ENCODE assay signal across 12 cellular contexts in genomic region chr7:150569245-150569644, GRCh38. TPM values are rescaled to one million over a fixed set of nuclear protein-coding genes. Genes with fewer than 3 reads are reported as not detected.
DNase-seq lines count a peak whose midpoint lies in the region; ATAC-seq and TF ChIP-seq lines count a peak whose summit lies in the region.
"Had no signal": no experiment of that assay in that cellular context is flagged by ENCODE, and none has a peak within 500 bp of the region (broad histone marks: within the 10 kb centered on the region; RNA-seq: fewer than 3 reads in every experiment).

No MANE protein-coding gene starts in this region.

- WGBS in right cardiac atrium: 44% methylated on average over 5 of the region's 5 CpGs
- 46 to 61% (median 48%) methylated on average over 5 of the region's 5 CpGs for WGBS in adrenal gland, 4 donors

- H3K4me3 ChIP-seq in right cardiac atrium (ENCODE audit: low read length) (peak overlapping the region; percentile 57), adrenal gland (peak overlapping the region in 1 of 4 donors; percentile 53), muscle layer of duodenum (ENCODE audit: low read depth in 1 of 2, low read length in 2 of 2) (peak overlapping the region in 1 of 2 donors; percentile 62), vagina (peak overlapping the region; percentile 28 to 43)

- ATAC-seq in right cardiac atrium: no peak
- ATAC-seq in Right ventricle myocardium superior (ENCODE audit: poor library complexity): no peak

- H3K9me3 ChIP-seq in right cardiac atrium (ENCODE audit: control insufficient read depth, low read length): no peaks in the 10 kb centered on the region
- no peaks in the 10 kb centered on the region for H3K9me3 ChIP-seq in adrenal gland (replicated peaks in 1 of 3)
- H3K9me3 ChIP-seq in muscle layer of duodenum (ENCODE audit: control insufficient read depth in 1 of 2, low read length in 2 of 2): no peaks in the 10 kb centered on the region
- H3K9me3 ChIP-seq in vagina: no peaks in the 10 kb centered on the region
- H3K9me3 ChIP-seq: BE2C had no signal

- DNase-seq in right cardiac atrium (no peak), Right ventricle myocardium superior (no peak), adrenal gland (no peak), vagina (ENCODE audit: extremely low spot score in 2 of 2) (no peak), NCI-H526 (lab: John Stamatoyannopoulos, UW) (no peak), cerebellar nuclear complex (lab: John Stamatoyannopoulos, UW) (no peak), occipital lobe (lab: John Stamatoyannopoulos, UW) (no peak)
- DNase-seq: activated CD4-positive, CD25-positive, alpha-beta regulatory T cell treated with anti-CD3 and anti-CD28 coated beads, Interleukin-2, amount 50 U/mL, for 72 hours; BE2C; GF-D8; SHP77 had no signal

- H3K4me1 ChIP-seq in right cardiac atrium (ENCODE audit: control insufficient read depth, insufficient read depth, low read length): no peaks in the 10 kb centered on the region
- H3K4me1 ChIP-seq in adrenal gland (replicated peaks in 1 of 2): no peaks in the 10 kb centered on the region
- H3K4me1 ChIP-seq in muscle layer of duodenum (ENCODE audit: control insufficient read depth in 1 of 2, insufficient read depth in 2 of 2, low read length in 2 of 2): peaks cover 0 to 4% of the 10 kb centered on the region in 2 donors
- no peaks in the 10 kb centered on the region for H3K4me1 ChIP-seq in vagina
- H3K4me1 ChIP-seq: BE2C had no signal

- no peak for TF ChIP-seq CTCF in adrenal gland (IDR thresholded peaks at IDR 0.05)
- no peak for TF ChIP-seq CTCF in vagina (IDR thresholded peaks at IDR 0.05)

- H3K27me3 ChIP-seq in right cardiac atrium (ENCODE audit: control insufficient read depth, insufficient read depth) (no peaks in the 10 kb centered on the region), adrenal gland (no peaks in the 10 kb centered on the region), muscle layer of duodenum (ENCODE audit: low read depth, low read length) (no peaks in the 10 kb centered on the region), vagina (no peaks in the 10 kb centered on the region)

- intact Hi-C loops in right cardiac atrium (cut with DNase I) (loop anchor here in 1 of 4 donors (10.0 kb wide), 1 partner anchor 114 kb away; the partner anchor contains the start of gene GIMAP8), Right ventricle myocardium superior (cut with DNase I) (no loop called here), adrenal gland (cut with DNase I) (no loop called here), vagina (cut with DNase I) (no loop called here)

- H3K36me3 ChIP-seq in adrenal gland (replicated peaks in 1 of 2): no peaks in the 10 kb centered on the region
- peaks cover 0 to 7% of the 10 kb centered on the region in 2 donors for H3K36me3 ChIP-seq in muscle layer of duodenum (ENCODE audit: control insufficient read depth in 1 of 2, insufficient read depth in 2 of 2, low read length in 2 of 2)
- H3K36me3 ChIP-seq in vagina: peaks cover 0 to 15% of the 10 kb centered on the region in 2 donors
- H3K36me3 ChIP-seq: BE2C had no signal

- peak overlapping the region; percentile 53 for H3K27ac ChIP-seq in right cardiac atrium (ENCODE audit: low read length)
- peak overlapping the region in 4 of 5 donors; percentile 16 to 63 (median 42) for H3K27ac ChIP-seq in adrenal gland
- H3K27ac ChIP-seq in muscle layer of duodenum (ENCODE audit: low read length): peak overlapping the region; percentile 83
- H3K27ac ChIP-seq in vagina: peak overlapping the region; percentile 31

- TF ChIP-seq POLR2A in adrenal gland (IDR thresholded peaks at IDR 0.05) (no peak), vagina (IDR thresholded peaks at IDR 0.05) (no peak)

RNA-seq across cellular contexts. Expression of gene GIMAP4, which starts 2.1 kb away (rescaled TPM):
- total RNA-seq in right cardiac atrium (10 to 100 TPM; 20.2 to 44.8 (median 24.8) TPM), Right ventricle myocardium superior (34.7 TPM), adrenal gland (10 to 100 TPM; 24.6 to 52.7 (median 39.6) TPM), vagina (25.3 TPM), occipital lobe (11.4 TPM)
- polyA plus RNA-seq in right cardiac atrium (31.3 TPM), adrenal gland (10 to 100 TPM; 19.6 to 35.6 (median 27.9) TPM)

RNA-seq across cellular contexts. Expression of gene GIMAP7, which starts 54.6 kb away (rescaled TPM):
- total RNA-seq in right cardiac atrium (10 to 100 TPM; 13.7 to 25.5 (median 14.0) TPM), Right ventricle myocardium superior (22.2 TPM), adrenal gland (10 to 100 TPM in 7 of 8 donors, 1 to 10 TPM in 1; 4.2 to 24.8 (median 18.0) TPM), vagina (16.0 TPM), occipital lobe (2.7 TPM)
- polyA plus RNA-seq in right cardiac atrium (36.1 TPM), adrenal gland (10 to 100 TPM; 17.6 to 39.3 (median 24.7) TPM)

Comparison
In these comparisons a context has a peak if more than half of its experiments do, and no peak if none do; other contexts are left out.
1. H3K27ac ChIP-seq: peak in every context shown above with its lines; median percentile 83 in muscle layer of duodenum; 53 in right cardiac atrium; 42 in adrenal gland; 31 in vagina.